Comparison of ENCODE assay signal across 11 cellular contexts in genomic region chr10:7046615-7047014, GRCh38.
DNase-seq lines count a peak whose midpoint lies in the region; ATAC-seq and TF ChIP-seq lines count a peak whose summit lies in the region.
"Had no signal": no experiment of that assay in that cellular context is flagged by ENCODE, and none has a peak within 500 bp of the region (broad histone marks: within the 10 kb centered on the region; RNA-seq: fewer than 3 reads in every experiment).

No MANE protein-coding gene starts in this region.

- no peaks in the 10 kb centered on the region for H3K79me2 ChIP-seq in MM.1S (ENCODE audit: low read length)

- intact Hi-C loops in upper lobe of right lung (cut with DNase I), result no loop called here
- intact Hi-C loops in Calu3 (cut with micrococcal nuclease; ENCODE audit: unreplicated experiment), result no loop called here

- peaks cover 50% of the 10 kb centered on the region for H3K4me1 Mint-ChIP-seq in activated CD8-positive, alpha-beta memory T cell treated with anti-CD3 and anti-CD28 coated beads, Interleukin-2, amount 10 ng/mL, durations not matched to agents 7 days and 5 days
- H3K4me1 Mint-ChIP-seq in Calu3 (ENCODE audit: low read depth, unreplicated experiment), result no peaks in the 10 kb centered on the region

- H3F3A ChIP-seq in MM.1S (ENCODE audit: insufficient read depth, low read length), result 0 out of 2 replicates have a peak, but pooled peaks cover 5% of the 10 kb centered on the region

- H3K36me3 ChIP-seq in MM.1S (replicated peaks; ENCODE audit: insufficient read depth, low read length), result no peaks in the 10 kb centered on the region
- H3K36me3 ChIP-seq in upper lobe of right lung, result no peaks in the 10 kb centered on the region
- H3K36me3 ChIP-seq in BE2C, result no peaks in the 10 kb centered on the region
- H3K36me3 ChIP-seq: sigmoid colon had no signal

- H3K4me3 ChIP-seq in MM.1S (ENCODE audit: low read length) (no peak overlapping the region), upper lobe of right lung (no peak overlapping the region), BE2C (ENCODE audit: low read depth, low read length) (no peak overlapping the region)
- H3K4me3 ChIP-seq: sigmoid colon had no signal

- H3K9me3 Mint-ChIP-seq in activated CD8-positive, alpha-beta memory T cell treated with anti-CD3 and anti-CD28 coated beads, Interleukin-2, amount 10 ng/mL, durations not matched to agents 7 days and 5 days (ENCODE audit: low read depth), result peaks cover 14% of the 10 kb centered on the region
- no peaks in the 10 kb centered on the region for H3K9me3 Mint-ChIP-seq in Calu3 (ENCODE audit: low read depth, unreplicated experiment)

- H3K9me3 ChIP-seq in MM.1S (replicated peaks; ENCODE audit: insufficient read depth, low read length) (no peaks in the 10 kb centered on the region), upper lobe of right lung (no peaks in the 10 kb centered on the region), BE2C (no peaks in the 10 kb centered on the region)

- H3K27me3 Mint-ChIP-seq in activated CD8-positive, alpha-beta memory T cell treated with anti-CD3 and anti-CD28 coated beads, Interleukin-2, amount 10 ng/mL, durations not matched to agents 7 days and 5 days, result no peaks in the 10 kb centered on the region
- peaks cover 68% of the 10 kb centered on the region for H3K27me3 Mint-ChIP-seq in Calu3 (ENCODE audit: unreplicated experiment)

- H2AFZ ChIP-seq in MM.1S (ENCODE audit: low read length), result no peak overlapping the region

- no TSS peak for BruUV-seq in Calu3 (replicated peaks; lab: Mats Ljungman, UMichigan)

- H3K4me1 ChIP-seq in MM.1S (ENCODE audit: low read length), result peaks cover 17% of the 10 kb centered on the region
- H3K4me1 ChIP-seq in upper lobe of right lung, result peaks cover 14% of the 10 kb centered on the region
- no peaks in the 10 kb centered on the region for H3K4me1 ChIP-seq in BE2C
- H3K4me1 ChIP-seq: sigmoid colon had no signal

- DNase-seq in activated CD8-positive, alpha-beta memory T cell treated with anti-CD3 and anti-CD28 coated beads, Interleukin-2, amount 10 ng/mL, durations not matched to agents 7 days and 5 days, result peak; percentile 50
- no peak for DNase-seq in activated CD8-positive, alpha-beta memory T cell treated with anti-CD3 and anti-CD28 coated beads for 24 hours
- DNase-seq in MM.1S (peak; percentile 12), upper lobe of right lung (no peak), Calu3 (no peak), BE2C (no peak)
- DNase-seq in stimulated activated CD4-positive, alpha-beta T cell treated with anti-CD3 and anti-CD28 coated beads, Interleukin-1b, Interleukin-23, amount 100 ng/mL, for 48 hours, result no peak
- DNase-seq: NCI-H2107, SHP77, sigmoid colon had no signal

- TF ChIP-seq CTCF in MM.1S (IDR thresholded peaks at IDR 0.05; ENCODE audit: low read length) (no peak), upper lobe of right lung (IDR thresholded peaks at IDR 0.05) (no peak), Calu3 (IDR thresholded peaks at IDR 0.05; ENCODE audit: unreplicated experiment) (no peak), BE2C (IDR thresholded peaks at IDR 0.05; ENCODE audit: low read depth, low read length) (no peak)

- H4K20me1 ChIP-seq in MM.1S (ENCODE audit: insufficient read depth, low read length), result no peaks in the 10 kb centered on the region

- H3K9me2 ChIP-seq in MM.1S (replicated peaks; ENCODE audit: insufficient read depth, low read length), result no peaks in the 10 kb centered on the region

- no peak overlapping the region for H3K9ac ChIP-seq in MM.1S (ENCODE audit: low read length)

- peak overlapping the region; percentile 20 for H3K4me3 Mint-ChIP-seq in activated CD8-positive, alpha-beta memory T cell treated with anti-CD3 and anti-CD28 coated beads, Interleukin-2, amount 10 ng/mL, durations not matched to agents 7 days and 5 days
- no peak overlapping the region for H3K4me3 Mint-ChIP-seq in Calu3 (ENCODE audit: low read depth, unreplicated experiment)

- peak overlapping the region; percentile 89 for H3K27ac Mint-ChIP-seq in activated CD8-positive, alpha-beta memory T cell treated with anti-CD3 and anti-CD28 coated beads, Interleukin-2, amount 10 ng/mL, durations not matched to agents 7 days and 5 days
- H3K27ac Mint-ChIP-seq in Calu3 (ENCODE audit: unreplicated experiment), result no peak overlapping the region

- peak; percentile 80 for ATAC-seq in activated CD8-positive, alpha-beta memory T cell treated with anti-CD3 and anti-CD28 coated beads, Interleukin-2, amount 10 ng/mL, durations not matched to agents 7 days and 5 days
- ATAC-seq in HG02642 (IDR thresholded peaks at IDR 0.05; ENCODE audit: poor library complexity, unreplicated experiment) (peak; percentile 39), upper lobe of right lung (no peak)

- 0 out of 2 replicates have a peak overlapping the region, but pooled peaks have one; percentile 14 for H3K4me2 ChIP-seq in MM.1S (ENCODE audit: low read depth, low read length)

- H3K27ac ChIP-seq in MM.1S (ENCODE audit: low read length), result peak overlapping the region; percentile 42; the same call in 1 of the 2 replicates
- peak overlapping the region; percentile 65 for H3K27ac ChIP-seq in upper lobe of right lung
- H3K27ac ChIP-seq: sigmoid colon had no signal

- no peaks in the 10 kb centered on the region for H3K27me3 ChIP-seq in MM.1S (replicated peaks; ENCODE audit: insufficient read depth, low read length)
- H3K27me3 ChIP-seq in upper lobe of right lung, result no peaks in the 10 kb centered on the region
- H3K27me3 ChIP-seq in BE2C, result no peaks in the 10 kb centered on the region
- H3K27me3 ChIP-seq: sigmoid colon had no signal

- peaks cover 30% of the 10 kb centered on the region for H3K36me3 Mint-ChIP-seq in activated CD8-positive, alpha-beta memory T cell treated with anti-CD3 and anti-CD28 coated beads, Interleukin-2, amount 10 ng/mL, durations not matched to agents 7 days and 5 days
- no peaks in the 10 kb centered on the region for H3K36me3 Mint-ChIP-seq in Calu3 (ENCODE audit: insufficient read depth, unreplicated experiment)

- CTCF ChIA-PET in activated CD8-positive, alpha-beta memory T cell treated with anti-CD3 and anti-CD28 coated beads, Interleukin-2, amount 10 ng/mL, durations not matched to agents 7 days and 5 days (lab: Charles Lee), result interaction anchor here (1.1 to 2.2 kb wide), 6 partner anchors 16 to 127 kb away, joined by 3 to 13 read pairs (median 8); no protein-coding TSS in a partner anchor
- CTCF ChIA-PET in Calu3 (lab: Charles Lee), result no interaction called here

Comparison
In these comparisons a context has a peak if more than half of its experiments do, and no peak if none do; other contexts are left out.
1. DNase-seq: peak in activated CD8-positive, alpha-beta memory T cell treated with anti-CD3 and anti-CD28 coated beads, Interleukin-2, amount 10 ng/mL, durations not matched to agents 7 days and 5 days (single experiment) and MM.1S (single experiment); none in activated CD8-positive, alpha-beta memory T cell treated with anti-CD3 and anti-CD28 coated beads for 24 hours (single experiment), upper lobe of right lung (single experiment), Calu3 (single experiment), BE2C (single experiment) and stimulated activated CD4-positive, alpha-beta T cell treated with anti-CD3 and anti-CD28 coated beads, Interleukin-1b, Interleukin-23, amount 100 ng/mL, for 48 hours (single experiment).